Comparison of ENCODE assay signal across 12 cellular contexts in genomic region chr12:112971248-112971647, GRCh38. TPM values are rescaled to one million over a fixed set of nuclear protein-coding genes. Genes with fewer than 3 reads are reported as not detected.
A peak's percentile ranks its signal among the peaks of the same experiment; 100 is the strongest.
DNase-seq lines count a peak whose midpoint lies in the region; ATAC-seq and TF ChIP-seq lines count a peak whose summit lies in the region.
"Had no signal": no experiment of that assay in that cellular context is flagged by ENCODE, and none has a peak within 500 bp of the region (broad histone marks: within the 10 kb centered on the region; RNA-seq: fewer than 3 reads in every experiment).

No MANE protein-coding gene starts in this region.

- H3K4me3 ChIP-seq in heart right ventricle = no peak overlapping the region
- no peak overlapping the region for H3K4me3 ChIP-seq in right atrium auricular region
- H3K4me3 ChIP-seq: body of pancreas, GM12878, suprapubic skin had no signal

- 45 to 46% methylated on average over 5 of the region's 5 CpGs for WGBS in heart right ventricle, 2 donors

- peaks cover 0 to 19% (median 5%) of the 10 kb centered on the region in 9 donors for H3K4me1 ChIP-seq in heart right ventricle
- peaks cover 0 to 9% of the 10 kb centered on the region in 2 donors for H3K4me1 ChIP-seq in right atrium auricular region
- H3K4me1 ChIP-seq: body of pancreas, suprapubic skin had no signal

- H3K27me3 ChIP-seq in heart right ventricle = no peaks in the 10 kb centered on the region
- no peaks in the 10 kb centered on the region for H3K27me3 ChIP-seq in right atrium auricular region
- H3K27me3 ChIP-seq: body of pancreas, suprapubic skin had no signal

- intact Hi-C loops in heart right ventricle (cut with DNase I) = loop anchor here in 1 of 10 donors (10.0 kb wide), 1 partner anchor 66 kb away; the partner anchor contains the start of gene OAS1

- DNase-seq in heart right ventricle = peak in 1 of 2 donors; percentile 20
- DNase-seq in right atrium auricular region (ENCODE audit: low spot score) = no peak
- DNase-seq in NCI-H2227 treated with DMSO at 0.1 percent for 48 hours (lab: John Stamatoyannopoulos, UW) = peak; percentile 12
- DNase-seq in fibroblast of peridontal ligament (ENCODE audit: extremely low read depth) = peak; percentile 18
- DNase-seq in NCI-H2081 (lab: John Stamatoyannopoulos, UW) = no peak
- DNase-seq in activated CD4-positive, CD25-positive, alpha-beta regulatory T cell treated with anti-CD3 and anti-CD28 coated beads, Interleukin-2, amount 50 U/mL, for 72 hours = no peak
- DNase-seq in foreskin melanocyte = no peak
- DNase-seq: body of pancreas, DMS153 had no signal

- ATAC-seq in heart right ventricle (peak; percentile 30 to 79 (median 50)), GM18498 (IDR thresholded peaks at IDR 0.05; ENCODE audit: unreplicated experiment) (no peak)
- ATAC-seq: body of pancreas, GM12878 had no signal

- TF ChIP-seq CTCF in heart right ventricle (IDR thresholded peaks at IDR 0.05) (no peak), right atrium auricular region (IDR thresholded peaks at IDR 0.05) (no peak)

- no peaks in the 10 kb centered on the region for H3K9me3 ChIP-seq in heart right ventricle
- no peaks in the 10 kb centered on the region for H3K9me3 ChIP-seq in right atrium auricular region
- H3K9me3 ChIP-seq: body of pancreas, suprapubic skin had no signal

- H3K36me3 ChIP-seq in heart right ventricle (peaks cover 0 to 51% (median 17%) of the 10 kb centered on the region in 9 donors), right atrium auricular region (no peaks in the 10 kb centered on the region)

- peak overlapping the region in 3 of 10 donors; percentile 39 to 62 (median 55) for H3K27ac ChIP-seq in heart right ventricle
- no peak overlapping the region for H3K27ac ChIP-seq in right atrium auricular region
- H3K27ac ChIP-seq: body of pancreas, suprapubic skin had no signal

RNA-seq across cellular contexts. Expression of gene OAS2, which starts 7.1 kb away (rescaled TPM):
- 10 to 100 TPM in 4 of 10 donors, 1 to 10 TPM in 6; 5.3 to 24.2 (median 9.4) TPM for total RNA-seq in heart right ventricle
- polyA plus RNA-seq in heart right ventricle = 1 to 10 TPM; 3.3 to 6.8 TPM
- total RNA-seq in right atrium auricular region = 1 to 10 TPM; 6.0 to 6.8 TPM

RNA-seq across cellular contexts. Expression of gene OAS3, which starts 33.0 kb away (rescaled TPM):
- 10 to 100 TPM in 5 of 10 donors, 1 to 10 TPM in 5; 5.9 to 28.0 (median 10.5) TPM for total RNA-seq in heart right ventricle
- polyA plus RNA-seq in heart right ventricle = 1 to 10 TPM; 3.0 to 5.2 TPM
- total RNA-seq in right atrium auricular region = 1 to 10 TPM; 2.7 to 5.8 TPM

Comparison
In these comparisons a context has a peak if more than half of its experiments do, and no peak if none do; other contexts are left out.
1. DNase-seq: peak in NCI-H2227 treated with DMSO at 0.1 percent for 48 hours (single experiment) and fibroblast of peridontal ligament (single experiment); none in right atrium auricular region (single experiment), NCI-H2081 (0 of 2), activated CD4-positive, CD25-positive, alpha-beta regulatory T cell treated with anti-CD3 and anti-CD28 coated beads, Interleukin-2, amount 50 U/mL, for 72 hours (single experiment) and foreskin melanocyte (single experiment).